In genomic region chr12:51913071-51914033, GRCh38 we compare ENCODE assay signal across 14 cellular contexts. TPM values are rescaled to one million over a fixed set of nuclear protein-coding genes. Genes with fewer than 3 reads are reported as not detected.
DNase-seq lines count a peak whose midpoint lies in the region; ATAC-seq and TF ChIP-seq lines count a peak whose summit lies in the region.
"Had no signal": no experiment of that assay in that cellular context is flagged by ENCODE, and none has a peak within 500 bp of the region (broad histone marks: within the 10 kb centered on the region; RNA-seq: fewer than 3 reads in every experiment).

No MANE protein-coding gene starts in this region.

- no peak for TF ChIP-seq EP300 in gastroesophageal sphincter (IDR thresholded peaks at IDR 0.05)

- no peaks in the 10 kb centered on the region for H3K9me3 Mint-ChIP-seq in progenitor cell of endocrine pancreas (ENCODE audit: low read depth)
- H3K9me3 Mint-ChIP-seq: activated B cell treated with CpG ODN at 0.5 μM for 24 hours; activated T-cell treated with anti-CD3 and anti-CD28 coated beads, Interleukin-2, amount 50 U/mL, for 24 hours had no signal

- ATAC-seq in DND-41 (ENCODE audit: insufficient read depth, low read depth) (no peak), gastroesophageal sphincter (no peak), HG02623 (IDR thresholded peaks at IDR 0.05; ENCODE audit: unreplicated experiment) (no peak)

- no peaks in the 10 kb centered on the region for H3K36me3 Mint-ChIP-seq in progenitor cell of endocrine pancreas (ENCODE audit: insufficient read depth)

- no peak for DNase-seq in DND-41
- no peak for DNase-seq in NT2/D1 (ENCODE audit: low read depth, low spot score)
- no peak for DNase-seq in progenitor cell of endocrine pancreas (ENCODE audit: low spot score, unreplicated experiment)
- no peak for DNase-seq in NCI-H446 treated with DMSO at 0.1 percent for 48 hours (lab: John Stamatoyannopoulos, UW)
- no peak for DNase-seq in GOT3 (lab: John Stamatoyannopoulos, UW)
- DNase-seq in NOMO-1 (lab: John Stamatoyannopoulos, UW; ENCODE audit: unreplicated experiment in 2 of 2) = no peak
- DNase-seq: activated B cell treated with CpG ODN at 0.5 μM for 24 hours; activated T-cell treated with anti-CD3 and anti-CD28 coated beads, Interleukin-2, amount 50 U/mL, for 24 hours; C1 segment of cervical spinal cord; KBM-7; small intestine had no signal

- H3K4me1 ChIP-seq in DND-41 (ENCODE audit: insufficient read depth, low read length) = no peaks in the 10 kb centered on the region
- H3K4me1 ChIP-seq in NT2/D1 (ENCODE audit: insufficient read depth, insufficient read length) = peaks cover 32% of the 10 kb centered on the region
- H3K4me1 ChIP-seq in gastroesophageal sphincter = peaks cover 0 to 70% (median 38%) of the 10 kb centered on the region in 3 donors

- no peak overlapping the region for H2AFZ ChIP-seq in DND-41 (ENCODE audit: low read depth, low read length)

- peaks cover 11% of the 10 kb centered on the region for H3K4me1 Mint-ChIP-seq in progenitor cell of endocrine pancreas (ENCODE audit: low read depth)
- H3K4me1 Mint-ChIP-seq: activated B cell treated with CpG ODN at 0.5 μM for 24 hours had no signal

- H3K4me3 Mint-ChIP-seq in progenitor cell of endocrine pancreas (ENCODE audit: low read depth) = no peak overlapping the region
- H3K4me3 Mint-ChIP-seq: activated B cell treated with CpG ODN at 0.5 μM for 24 hours; activated T-cell treated with anti-CD3 and anti-CD28 coated beads, Interleukin-2, amount 50 U/mL, for 24 hours had no signal

- no peak overlapping the region for H3K4me2 ChIP-seq in DND-41 (ENCODE audit: insufficient read depth, low read length)

- TF ChIP-seq CTCF in DND-41 (IDR thresholded peaks at IDR 0.05; ENCODE audit: borderline replicate concordance, extremely low read depth, low read length, poor library complexity, severe bottlenecking) = peak; percentile 47
- no peak for TF ChIP-seq CTCF in gastroesophageal sphincter (IDR thresholded peaks at IDR 0.05)
- peak; percentile 19 for TF ChIP-seq CTCF in progenitor cell of endocrine pancreas (IDR thresholded peaks at IDR 0.05; ENCODE audit: unreplicated experiment)

- no peak for TF ChIP-seq POLR2A in gastroesophageal sphincter (IDR thresholded peaks at IDR 0.05)

- no peaks in the 10 kb centered on the region for H3K9me3 ChIP-seq in DND-41 (ENCODE audit: insufficient read depth, low read length, severe bottlenecking)
- H3K9me3 ChIP-seq in NT2/D1 (ENCODE audit: insufficient read depth, low read length) = no peaks in the 10 kb centered on the region
- H3K9me3 ChIP-seq in gastroesophageal sphincter = no peaks in the 10 kb centered on the region
- H3K9me3 ChIP-seq: ascending aorta had no signal

- no peak overlapping the region for H3K27ac Mint-ChIP-seq in progenitor cell of endocrine pancreas
- H3K27ac Mint-ChIP-seq: activated B cell treated with CpG ODN at 0.5 μM for 24 hours; activated T-cell treated with anti-CD3 and anti-CD28 coated beads, Interleukin-2, amount 50 U/mL, for 24 hours had no signal

- H3K9ac ChIP-seq in DND-41 (ENCODE audit: low read depth, low read length) (no peak overlapping the region), NT2/D1 (ENCODE audit: insufficient read length, low read depth) (peak overlapping the region; percentile 11)

- peaks cover 46% of the 10 kb centered on the region for H3K27me3 Mint-ChIP-seq in progenitor cell of endocrine pancreas

- H3K4me3 ChIP-seq in DND-41 (ENCODE audit: low read depth in 1 of 2, low read length in 2 of 2) (no peak overlapping the region), NT2/D1 (ENCODE audit: insufficient read length, low read depth) (no peak overlapping the region), gastroesophageal sphincter (peak overlapping the region in 1 of 2 donors; percentile 22)

- 44 to 76% methylated on average over 4 to 11 of the region's 30 CpGs for WGBS in gastroesophageal sphincter (ENCODE audit: low coverage in 1 of 2), 2 donors

- no peaks in the 10 kb centered on the region for H3K27me3 ChIP-seq in DND-41 (ENCODE audit: insufficient read depth, low read length, poor library complexity)
- H3K27me3 ChIP-seq in NT2/D1 (ENCODE audit: insufficient read depth, insufficient read length) = peaks cover 7% of the 10 kb centered on the region
- H3K27me3 ChIP-seq in gastroesophageal sphincter = peaks cover 51% of the 10 kb centered on the region
- H3K27me3 ChIP-seq: ascending aorta had no signal

- H3K79me2 ChIP-seq in DND-41 (ENCODE audit: insufficient read depth, low read length) = no peaks in the 10 kb centered on the region

- no peaks in the 10 kb centered on the region; the same call in 1 of the 2 replicates for H4K20me1 ChIP-seq in DND-41 (ENCODE audit: insufficient read depth, low read length)

- H3K27ac ChIP-seq in DND-41 (ENCODE audit: low read length) = no peak overlapping the region
- peak overlapping the region in 3 of 4 donors; percentile 53 to 93 (median 88) for H3K27ac ChIP-seq in gastroesophageal sphincter

- no peaks in the 10 kb centered on the region for H3K36me3 ChIP-seq in DND-41 (ENCODE audit: insufficient read depth, low read length)
- H3K36me3 ChIP-seq in NT2/D1 (ENCODE audit: insufficient read depth, insufficient read length, low read length) = peaks cover 3% of the 10 kb centered on the region
- peaks cover 0 to 24% of the 10 kb centered on the region in 2 donors for H3K36me3 ChIP-seq in gastroesophageal sphincter
- H3K36me3 ChIP-seq: ascending aorta had no signal

RNA-seq across cellular contexts. Expression of gene ACVRL1, which starts 6.0 kb away (rescaled TPM):
- 100 to 1,000 TPM in 3 of 4 donors, 10 to 100 TPM in 1; 77.4 to 133 (median 118) TPM for total RNA-seq in gastroesophageal sphincter
- total RNA-seq in progenitor cell of endocrine pancreas = 0.18 TPM in 1 of 2 replicates, not detected in the other
- total RNA-seq: activated B cell treated with CpG ODN at 0.5 μM for 24 hours had no signal

RNA-seq across cellular contexts. Expression of gene ANKRD33, which starts 25.4 kb away (rescaled TPM):
- total RNA-seq in gastroesophageal sphincter (not detected), progenitor cell of endocrine pancreas (0.14 and 0.44 TPM in 2 replicates)
- total RNA-seq: activated B cell treated with CpG ODN at 0.5 μM for 24 hours, ascending aorta had no signal

RNA-seq across cellular contexts. Expression of gene ACVR1B, which starts 38.1 kb away (rescaled TPM):
- 10 to 100 TPM in 2 of 4 donors, 1 to 10 TPM in 2; 6.5 to 17.9 (median 10.5) TPM for total RNA-seq in gastroesophageal sphincter
- 65.1 and 65.7 TPM in 2 replicates for total RNA-seq in progenitor cell of endocrine pancreas

Comparison
In these comparisons a context has a peak if more than half of its experiments do, and no peak if none do; other contexts are left out.
1. CTCF ChIP-seq: peak in DND-41 (single experiment) and progenitor cell of endocrine pancreas (single experiment); none in gastroesophageal sphincter (0 of 4).
2. RNA of gene ACVRL1, which starts 6.0 kb away (total RNA-seq): 77.4 to 133 TPM in gastroesophageal sphincter; 0.18 TPM in progenitor cell of endocrine pancreas; every median in the first group is over 10 times any median in the second.